In genomic region chr2:196233808-196234501, GRCh38 we compare ENCODE assay signal across 8 cellular contexts.
DNase-seq lines count a peak whose midpoint lies in the region; ATAC-seq and TF ChIP-seq lines count a peak whose summit lies in the region.

No MANE protein-coding gene starts in this region.

- DNase-seq in GM12865 (ENCODE audit: low read depth) = peak; percentile 49
- peak; percentile 37 for DNase-seq in LoVo (ENCODE audit: low spot score)
- DNase-seq in coronary artery (ENCODE audit: low spot score) = no peak
- DNase-seq in smooth muscle cell of the brain vasculature (ENCODE audit: low read depth, low spot score) = peak; percentile 18
- no peak for DNase-seq in mucosa of gallbladder (ENCODE audit: low spot score)
- no peak for DNase-seq in DMS79 treated with DMSO at 0.1 percent for 48 hours (lab: John Stamatoyannopoulos, UW)
- no peak for DNase-seq in NCI-H187 (lab: John Stamatoyannopoulos, UW)

- H3K4me3 ChIP-seq in GM12865 (ENCODE audit: low read depth, low read length) (no peak overlapping the region), coronary artery (no peak overlapping the region)

- TF ChIP-seq CTCF in GM12865 (IDR thresholded peaks at IDR 0.05; ENCODE audit: insufficient read depth, low read depth, low read length, missing control alignments) (no peak), coronary artery (IDR thresholded peaks at IDR 0.05) (no peak)

- ATAC-seq in GM21717 (IDR thresholded peaks at IDR 0.05; ENCODE audit: unreplicated experiment) = peak; percentile 80

- H3K27ac ChIP-seq in coronary artery = peak overlapping the region; percentile 50 to 55

Comparison
In these comparisons a context has a peak if more than half of its experiments do, and no peak if none do; other contexts are left out.
1. DNase-seq: peak in GM12865 (single experiment), LoVo (single experiment) and smooth muscle cell of the brain vasculature (single experiment); none in coronary artery (single experiment), mucosa of gallbladder (single experiment), DMS79 treated with DMSO at 0.1 percent for 48 hours (single experiment) and NCI-H187 (0 of 2).